ENCODE assay signal across 8 cellular contexts in the genomic region with DNA sequence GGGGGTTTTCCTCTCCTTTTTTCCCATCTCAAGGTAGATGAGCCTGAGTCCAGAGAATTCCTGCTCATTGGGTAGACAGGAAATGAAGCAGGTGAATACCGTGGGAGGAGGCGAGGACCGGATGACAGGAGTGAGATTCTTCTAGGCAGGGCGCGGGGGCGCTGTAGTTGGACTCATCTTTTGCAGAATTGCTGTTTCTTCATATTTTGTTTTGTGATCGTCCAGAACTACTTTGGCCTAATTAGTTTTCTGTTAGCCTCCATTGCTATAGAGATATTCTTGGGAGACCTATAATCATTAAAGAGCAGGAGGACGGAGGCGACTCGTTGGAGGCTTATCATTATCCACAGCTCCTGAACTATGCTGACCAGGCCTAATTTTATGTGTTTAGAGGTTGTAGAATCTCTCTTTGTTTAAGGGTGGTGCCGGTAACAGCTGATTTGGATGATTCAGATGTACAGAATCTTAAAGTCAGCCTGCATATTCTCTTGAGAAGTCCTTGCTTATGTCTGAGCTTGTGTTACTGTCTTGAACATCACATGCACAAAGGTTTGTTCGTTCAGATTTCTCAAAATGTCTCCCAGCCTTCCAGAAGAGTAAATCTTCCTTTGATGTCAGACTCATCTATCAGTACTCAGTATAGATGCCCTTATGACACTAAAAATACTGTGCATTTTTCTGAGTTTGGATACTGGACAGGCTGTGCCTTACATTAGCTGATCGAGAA. TPM values are rescaled to one million over a fixed set of nuclear protein-coding genes. Genes with fewer than 3 reads are reported as not detected.
DNase-seq lines count a peak whose midpoint lies in the region; ATAC-seq, FAIRE-seq and TF ChIP-seq lines count a peak whose summit lies in the region.

No MANE protein-coding gene starts in this region.

- WGBS in HepG2 (ENCODE audit: low lambda C conversion rate) = 2% methylated on average over 13 of the region's 13 CpGs

- H3K4me1 ChIP-seq in DOHH2 (ENCODE audit: control insufficient read depth, low read length) (peaks cover 49% of the 10 kb centered on the region), duodenal mucosa (ENCODE audit: control insufficient read depth in 1 of 2, insufficient read depth in 2 of 2, low read length in 2 of 2) (peaks cover 26 to 39% of the 10 kb centered on the region in 2 donors), HepG2 (ENCODE audit: insufficient read depth, low read length) (peaks cover 68% of the 10 kb centered on the region)

- no peak for FAIRE-seq in HepG2 (lab: Jason Lieb, UNC)

- H3K36me3 Mint-ChIP-seq in T-cell = peaks cover 10% of the 10 kb centered on the region

- H3K79me2 ChIP-seq in DOHH2 (ENCODE audit: control insufficient read depth, low read length) = no peaks in the 10 kb centered on the region
- peaks cover 29% of the 10 kb centered on the region for H3K79me2 ChIP-seq in HepG2 (ENCODE audit: insufficient read depth, low read length)

- CTCF ChIA-PET in T-cell (lab: Charles Lee) = interaction anchor here in 1 of 2 donors (1.0 kb wide), 1 partner anchor 71 kb away, joined by 3 read pairs; no protein-coding TSS in a partner anchor
- CTCF ChIA-PET in HepG2 (lab: Yijun Ruan, JAX; ENCODE audit: low intra/inter-chr PET ratio, low total read pairs) = no interaction called here

- H3K27me3 ChIP-seq in DOHH2 (ENCODE audit: control insufficient read depth, low read length) (peaks cover 79% of the 10 kb centered on the region), duodenal mucosa (ENCODE audit: control insufficient read depth in 1 of 2, insufficient read depth in 2 of 2, low read length in 2 of 2) (no peaks in the 10 kb centered on the region), HepG2 (ENCODE audit: control insufficient read depth in 1 of 2, insufficient read depth in 2 of 2, low read length in 2 of 2) (no peaks in the 10 kb centered on the region; a peak in 1 of 5 replicates)

- peaks cover 32% of the 10 kb centered on the region for H3F3A ChIP-seq in DOHH2 (ENCODE audit: control insufficient read depth, insufficient read depth)

- H3K4me1 Mint-ChIP-seq in T-cell = peaks cover 41 to 50% (median 42%) of the 10 kb centered on the region in 3 donors

- ATAC-seq in T-cell (replicated peaks in 1 of 4) = peak in 2 of 4 experiments; percentile 15 to 17
- peak; percentile 82 for ATAC-seq in HepG2
- ATAC-seq in GM19467 (IDR thresholded peaks at IDR 0.05; ENCODE audit: unreplicated experiment) = no peak

- TF ChIP-seq POLR2A in HepG2 (IDR thresholded peaks at IDR 0.05; ENCODE audit: insufficient read depth in 1 of 2, low read depth in 2 of 2, low read length in 2 of 2) = no peak

- intact Hi-C loops in HepG2 (cut with micrococcal nuclease; ENCODE audit: unreplicated experiment) = loop anchor here (2.0 kb wide), 1 partner anchor 31 kb away; no protein-coding TSS in a partner anchor

- H3K9me3 ChIP-seq in DOHH2 (ENCODE audit: control insufficient read depth, insufficient read depth, low read length) (no peaks in the 10 kb centered on the region), duodenal mucosa (ENCODE audit: control insufficient read depth in 1 of 2, low read length in 2 of 2) (no peaks in the 10 kb centered on the region), HepG2 (ENCODE audit: low read length) (no peaks in the 10 kb centered on the region)

- H3K9me3 Mint-ChIP-seq in T-cell = no peaks in the 10 kb centered on the region

- TSS peak; percentile 88 for BruUV-seq in HepG2 (replicated peaks; lab: Mats Ljungman, UMichigan)

- H2AFZ ChIP-seq in HepG2 (ENCODE audit: low read length) = no peak overlapping the region

- TF ChIP-seq CTCF in DOHH2 (IDR thresholded peaks at IDR 0.05; ENCODE audit: low read depth, low read length, poor library complexity, severe bottlenecking) (peak; percentile 56), HepG2 (CRISPR knock-in tag; IDR thresholded peaks at IDR 0.05) (peak; percentile 77)

- no peak for DNase-seq in Jurkat, Clone E6-1 (ENCODE audit: low read depth, low spot score)
- DNase-seq in T-cell (peak in 5 of 34 experiments; percentile 5 to 21 (median 11)), HepG2 (ENCODE audit: low spot score) (peak; percentile 65), GF-D8 (lab: John Stamatoyannopoulos, UW) (no peak)
- DNase-seq in stimulated activated CD4-positive, alpha-beta T cell treated with anti-CD3 and anti-CD28 coated beads, Interleukin-2, amount 100 ng/mL, for 48 hours = peak; percentile 15 to 44

- peak overlapping the region; percentile 90 to 95 (median 91) for H3K4me3 Mint-ChIP-seq in T-cell

- 0 out of 2 replicates have a peak, but pooled peaks have one; percentile 7 for TF ChIP-seq RAD21 in HepG2 (CRISPR knock-in tag; IDR thresholded peaks at IDR 0.05)

- in situ Hi-C loops in HepG2 (cut with HindIII; ENCODE audit: extremely low pct_ligation_motif_present, low pct_unique_long_range_greater_than_20kb) = no loop called here

- peaks cover 24% of the 10 kb centered on the region for H4K20me1 ChIP-seq in DOHH2 (ENCODE audit: control insufficient read depth, insufficient read depth, low read depth, low read length)
- peaks cover 13% of the 10 kb centered on the region; the same call in 1 of the 2 replicates for H4K20me1 ChIP-seq in HepG2 (ENCODE audit: insufficient read depth, low read length)

- H3K27me3 Mint-ChIP-seq in T-cell = peaks cover 0 to 3% of the 10 kb centered on the region in 2 donors

- H3K4me3 ChIP-seq in DOHH2 (ENCODE audit: low read length) = peak overlapping the region; percentile 45
- peak overlapping the region; percentile 60 for H3K4me3 ChIP-seq in Jurkat, Clone E6-1 (ENCODE audit: low read length)
- H3K4me3 ChIP-seq in duodenal mucosa (ENCODE audit: low read depth in 1 of 2, low read length in 2 of 2) = peak overlapping the region; percentile 75 to 94
- H3K4me3 ChIP-seq in HepG2 (replicated peaks in 1 of 3; ENCODE audit: insufficient read depth in 1 of 3, low read depth in 2 of 3, low read length in 3 of 3) = peak overlapping the region; percentile 85 to 93 (median 90)

- H3K4me2 ChIP-seq in DOHH2 (ENCODE audit: low read length) (peak overlapping the region; percentile 70), HepG2 (ENCODE audit: low read depth, low read length) (peak overlapping the region; percentile 85)

- H3K36me3 ChIP-seq in DOHH2 (ENCODE audit: control insufficient read depth, low read length) = no peaks in the 10 kb centered on the region
- peaks cover 0 to 11% of the 10 kb centered on the region in 2 donors for H3K36me3 ChIP-seq in duodenal mucosa (ENCODE audit: control insufficient read depth in 1 of 2, insufficient read depth in 2 of 2, low read length in 2 of 2)
- peaks cover 6 to 9% of the 10 kb centered on the region in 2 experiments; a peak in 4 of 5 replicates for H3K36me3 ChIP-seq in HepG2 (replicated peaks in 1 of 2; ENCODE audit: control insufficient read depth in 1 of 2, insufficient read depth in 2 of 2, low read length in 2 of 2)

- no peak overlapping the region for H3K27ac ChIP-seq in DOHH2 (ENCODE audit: low read depth, low read length)
- peak overlapping the region; percentile 95 for H3K27ac ChIP-seq in duodenal mucosa (ENCODE audit: low read depth, low read length)
- H3K27ac ChIP-seq in HepG2 (ENCODE audit: extremely low read length, insufficient read depth, low read length) = peak overlapping the region; percentile 79

- POLR2A ChIA-PET in T-cell (lab: Charles Lee) (interaction anchor here in 1 of 2 donors (0.6 kb wide), 1 partner anchor 30 kb away, joined by 6 read pairs; no protein-coding TSS in a partner anchor), HepG2 (lab: Yijun Ruan, JAX) (interaction anchor here (1.0 to 2.8 kb wide), 6 partner anchors 9 to 77 kb away, joined by 3 to 7 read pairs (median 4); a partner anchor contains a TSS)

- no peaks in the 10 kb centered on the region for H3K9me2 ChIP-seq in DOHH2 (replicated peaks; ENCODE audit: control insufficient read depth, low read length)

- TF ChIP-seq EP300 in HepG2 (IDR thresholded peaks at IDR 0.05; ENCODE audit: low read depth in 2 of 2, low read length in 2 of 2) (no peak), HepG2 (CRISPR knock-in tag; IDR thresholded peaks at IDR 0.05; ENCODE audit: borderline replicate concordance) (no peak)

- H3K27ac Mint-ChIP-seq in T-cell = peak overlapping the region; percentile 83 to 86

- H3K9ac ChIP-seq in duodenal mucosa (ENCODE audit: low read depth in 1 of 2, low read length in 2 of 2) (peak overlapping the region; percentile 82 to 98), HepG2 (ENCODE audit: insufficient read depth, low read depth, low read length) (peak overlapping the region; percentile 85)

RNA-seq across cellular contexts. Expression of a gene that starts 0.7 kb away (rescaled TPM):
- 10.6 TPM for polyA plus RNA-seq in Jurkat, Clone E6-1 (2012; ENCODE audit: insufficient read depth, insufficient read length)
- total RNA-seq in T-cell = 10 to 100 TPM; 11.1 to 18.0 (median 14.9) TPM
- 15.9 and 27.9 TPM in 2 replicates for total RNA-seq in HepG2 (2016; rRNA removed; fragmentation: Illumina TruSeq; extraction: Trizol)
- 18.7 and 19.7 TPM in 2 replicates for total RNA-seq in HepG2 (2016; cell fraction: cytosol; rRNA removed; fragmentation: Illumina TruSeq; extraction: Trizol; ENCODE audit: low read depth)
- 11.1 and 28.3 TPM in 2 replicates for total RNA-seq in HepG2 (2016; cell fraction: insoluble cytoplasmic fraction; rRNA removed; fragmentation: Illumina TruSeq; extraction: Trizol)
- total RNA-seq in HepG2 (2016; cell fraction: membrane; rRNA removed; fragmentation: Illumina TruSeq; extraction: Trizol) = 8.0 and 9.2 TPM in 2 replicates
- 55.4 and 63.9 TPM in 2 replicates for total RNA-seq in HepG2 (2016; cell fraction: nucleus; rRNA removed; fragmentation: Illumina TruSeq; extraction: Trizol)
- polyA plus RNA-seq in HepG2 (2011; rRNA removed) = 54.1 and 59.7 TPM in 2 replicates
- 29.1 and 30.2 TPM in 2 replicates for polyA plus RNA-seq in HepG2 (2011; cell fraction: cytosol; rRNA removed)
- polyA plus RNA-seq in HepG2 (2011; cell fraction: nucleus; rRNA removed) = 196 and 208 TPM in 2 replicates
- 32.3 and 37.4 TPM in 2 replicates for polyA plus RNA-seq in HepG2 (2012)
- polyA plus RNA-seq in HepG2 (2016; cell fraction: cytosol; fragmentation: Illumina TruSeq; extraction: Trizol; ENCODE audit: low read depth) = 1.8 and 3.2 TPM in 2 replicates
- polyA plus RNA-seq in HepG2 (2016; cell fraction: insoluble cytoplasmic fraction; fragmentation: Illumina TruSeq; extraction: Trizol; ENCODE audit: low read depth) = 9.4 and 10.0 TPM in 2 replicates
- 6.0 and 6.9 TPM in 2 replicates for polyA plus RNA-seq in HepG2 (2016; cell fraction: membrane; fragmentation: Illumina TruSeq; extraction: Trizol; ENCODE audit: low read depth)
- polyA plus RNA-seq in HepG2 (2016; cell fraction: nucleus; fragmentation: Illumina TruSeq; extraction: Trizol; ENCODE audit: insufficient read depth, low read depth) = 74.0 and 74.7 TPM in 2 replicates
- 143 and 163 TPM in 2 replicates for polyA minus RNA-seq in HepG2 (2011; rRNA and poly(A)+ RNA removed; ENCODE audit: low replicate concordance)
- polyA minus RNA-seq in HepG2 (2011; cell fraction: cytosol; rRNA and poly(A)+ RNA removed) = 30.3 and 36.7 TPM in 2 replicates
- 158 and 184 TPM in 2 replicates for polyA minus RNA-seq in HepG2 (2011; cell fraction: nucleus; rRNA and poly(A)+ RNA removed)

RNA-seq across cellular contexts. Expression of a gene that starts 36.4 kb away (rescaled TPM):
- polyA plus RNA-seq in Jurkat, Clone E6-1 (2012; ENCODE audit: insufficient read depth, insufficient read length) = not detected
- total RNA-seq in T-cell (1 to 10 TPM in 4 of 5 donors, under 1 TPM in 1; 0.83 to 2.3 (median 2.1) TPM), HepG2 (2016; rRNA removed; fragmentation: Illumina TruSeq; extraction: Trizol) (25.5 and 26.0 TPM in 2 replicates)
- total RNA-seq in HepG2 (2016; cell fraction: cytosol; rRNA removed; fragmentation: Illumina TruSeq; extraction: Trizol; ENCODE audit: low read depth) = 1.4 and 2.0 TPM in 2 replicates
- 22.2 and 26.3 TPM in 2 replicates for total RNA-seq in HepG2 (2016; cell fraction: insoluble cytoplasmic fraction; rRNA removed; fragmentation: Illumina TruSeq; extraction: Trizol)
- 6.2 and 7.4 TPM in 2 replicates for total RNA-seq in HepG2 (2016; cell fraction: membrane; rRNA removed; fragmentation: Illumina TruSeq; extraction: Trizol)
- total RNA-seq in HepG2 (2016; cell fraction: nucleus; rRNA removed; fragmentation: Illumina TruSeq; extraction: Trizol) = 9.9 and 11.0 TPM in 2 replicates
- polyA plus RNA-seq in HepG2 (2011; rRNA removed) = 12.7 and 15.9 TPM in 2 replicates
- 11.6 and 16.2 TPM in 2 replicates for polyA plus RNA-seq in HepG2 (2011; cell fraction: cytosol; rRNA removed)
- polyA plus RNA-seq in HepG2 (2011; cell fraction: nucleus; rRNA removed) = 5.7 and 6.0 TPM in 2 replicates
- polyA plus RNA-seq in HepG2 (2012) = 5.5 and 6.9 TPM in 2 replicates
- polyA plus RNA-seq in HepG2 (2016; cell fraction: cytosol; fragmentation: Illumina TruSeq; extraction: Trizol; ENCODE audit: low read depth) = 1.3 and 1.5 TPM in 2 replicates
- 27.2 and 28.7 TPM in 2 replicates for polyA plus RNA-seq in HepG2 (2016; cell fraction: insoluble cytoplasmic fraction; fragmentation: Illumina TruSeq; extraction: Trizol; ENCODE audit: low read depth)
- 3.5 and 4.2 TPM in 2 replicates for polyA plus RNA-seq in HepG2 (2016; cell fraction: membrane; fragmentation: Illumina TruSeq; extraction: Trizol; ENCODE audit: low read depth)
- polyA plus RNA-seq in HepG2 (2016; cell fraction: nucleus; fragmentation: Illumina TruSeq; extraction: Trizol; ENCODE audit: insufficient read depth, low read depth) = 15.8 and 16.2 TPM in 2 replicates
- 20.8 and 64.9 TPM in 2 replicates for polyA minus RNA-seq in HepG2 (2011; rRNA and poly(A)+ RNA removed; ENCODE audit: low replicate concordance)
- polyA minus RNA-seq in HepG2 (2011; cell fraction: cytosol; rRNA and poly(A)+ RNA removed) = 18.1 and 23.5 TPM in 2 replicates
- 4.5 and 4.6 TPM in 2 replicates for polyA minus RNA-seq in HepG2 (2011; cell fraction: nucleus; rRNA and poly(A)+ RNA removed)

Comparison
In these comparisons a context has a peak if more than half of its experiments do, and no peak if none do; other contexts are left out.
1. DNase-seq: peak in HepG2 (single experiment) and stimulated activated CD4-positive, alpha-beta T cell treated with anti-CD3 and anti-CD28 coated beads, Interleukin-2, amount 100 ng/mL, for 48 hours (2 of 2); none in Jurkat, Clone E6-1 (single experiment) and GF-D8 (single experiment).
2. Peak in every context shown above with its lines, with median percentiles within 50 percentile points of each other: H3K4me3 ChIP-seq.